Comparison of ENCODE assay signal across 1 cellular context in genomic region chr3:143121240-143122088, GRCh38.
TF ChIP-seq lines count a peak whose summit lies in the region.

No MANE protein-coding gene starts in this region.

TF ChIP-seq in GM12878, 131 proteins besides CTCF, POLR2A, EP300 and RAD21 (continued from another document):
- TF ChIP-seq, protein P1, sequence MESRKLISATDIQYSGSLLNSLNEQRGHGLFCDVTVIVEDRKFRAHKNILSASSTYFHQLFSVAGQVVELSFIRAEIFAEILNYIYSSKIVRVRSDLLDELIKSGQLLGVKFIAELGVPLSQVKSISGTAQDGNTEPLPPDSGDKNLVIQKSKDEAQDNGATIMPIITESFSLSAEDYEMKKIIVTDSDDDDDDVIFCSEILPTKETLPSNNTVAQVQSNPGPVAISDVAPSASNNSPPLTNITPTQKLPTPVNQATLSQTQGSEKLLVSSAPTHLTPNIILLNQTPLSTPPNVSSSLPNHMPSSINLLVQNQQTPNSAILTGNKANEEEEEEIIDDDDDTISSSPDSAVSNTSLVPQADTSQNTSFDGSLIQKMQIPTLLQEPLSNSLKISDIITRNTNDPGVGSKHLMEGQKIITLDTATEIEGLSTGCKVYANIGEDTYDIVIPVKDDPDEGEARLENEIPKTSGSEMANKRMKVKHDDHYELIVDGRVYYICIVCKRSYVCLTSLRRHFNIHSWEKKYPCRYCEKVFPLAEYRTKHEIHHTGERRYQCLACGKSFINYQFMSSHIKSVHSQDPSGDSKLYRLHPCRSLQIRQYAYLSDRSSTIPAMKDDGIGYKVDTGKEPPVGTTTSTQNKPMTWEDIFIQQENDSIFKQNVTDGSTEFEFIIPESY (IDR thresholded peaks at IDR 0.05) = peak; percentile 97
- TF ChIP-seq, protein P2, sequence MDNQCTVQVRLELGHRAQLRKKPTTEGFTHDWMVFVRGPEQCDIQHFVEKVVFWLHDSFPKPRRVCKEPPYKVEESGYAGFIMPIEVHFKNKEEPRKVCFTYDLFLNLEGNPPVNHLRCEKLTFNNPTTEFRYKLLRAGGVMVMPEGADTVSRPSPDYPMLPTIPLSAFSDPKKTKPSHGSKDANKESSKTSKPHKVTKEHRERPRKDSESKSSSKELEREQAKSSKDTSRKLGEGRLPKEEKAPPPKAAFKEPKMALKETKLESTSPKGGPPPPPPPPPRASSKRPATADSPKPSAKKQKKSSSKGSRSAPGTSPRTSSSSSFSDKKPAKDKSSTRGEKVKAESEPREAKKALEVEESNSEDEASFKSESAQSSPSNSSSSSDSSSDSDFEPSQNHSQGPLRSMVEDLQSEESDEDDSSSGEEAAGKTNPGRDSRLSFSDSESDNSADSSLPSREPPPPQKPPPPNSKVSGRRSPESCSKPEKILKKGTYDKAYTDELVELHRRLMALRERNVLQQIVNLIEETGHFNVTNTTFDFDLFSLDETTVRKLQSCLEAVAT (IDR thresholded peaks at IDR 0.05) = 0 out of 2 replicates have a peak, but pooled peaks have one; percentile 28
- TF ChIP-seq TARDBP (IDR thresholded peaks at IDR 0.05; ENCODE audit: borderline replicate concordance) = no peak
- TF ChIP-seq SMC3 (IDR thresholded peaks at IDR 0.05; ENCODE audit: borderline replicate concordance, low read length) = peak; percentile 73
- TF ChIP-seq, protein P3, sequence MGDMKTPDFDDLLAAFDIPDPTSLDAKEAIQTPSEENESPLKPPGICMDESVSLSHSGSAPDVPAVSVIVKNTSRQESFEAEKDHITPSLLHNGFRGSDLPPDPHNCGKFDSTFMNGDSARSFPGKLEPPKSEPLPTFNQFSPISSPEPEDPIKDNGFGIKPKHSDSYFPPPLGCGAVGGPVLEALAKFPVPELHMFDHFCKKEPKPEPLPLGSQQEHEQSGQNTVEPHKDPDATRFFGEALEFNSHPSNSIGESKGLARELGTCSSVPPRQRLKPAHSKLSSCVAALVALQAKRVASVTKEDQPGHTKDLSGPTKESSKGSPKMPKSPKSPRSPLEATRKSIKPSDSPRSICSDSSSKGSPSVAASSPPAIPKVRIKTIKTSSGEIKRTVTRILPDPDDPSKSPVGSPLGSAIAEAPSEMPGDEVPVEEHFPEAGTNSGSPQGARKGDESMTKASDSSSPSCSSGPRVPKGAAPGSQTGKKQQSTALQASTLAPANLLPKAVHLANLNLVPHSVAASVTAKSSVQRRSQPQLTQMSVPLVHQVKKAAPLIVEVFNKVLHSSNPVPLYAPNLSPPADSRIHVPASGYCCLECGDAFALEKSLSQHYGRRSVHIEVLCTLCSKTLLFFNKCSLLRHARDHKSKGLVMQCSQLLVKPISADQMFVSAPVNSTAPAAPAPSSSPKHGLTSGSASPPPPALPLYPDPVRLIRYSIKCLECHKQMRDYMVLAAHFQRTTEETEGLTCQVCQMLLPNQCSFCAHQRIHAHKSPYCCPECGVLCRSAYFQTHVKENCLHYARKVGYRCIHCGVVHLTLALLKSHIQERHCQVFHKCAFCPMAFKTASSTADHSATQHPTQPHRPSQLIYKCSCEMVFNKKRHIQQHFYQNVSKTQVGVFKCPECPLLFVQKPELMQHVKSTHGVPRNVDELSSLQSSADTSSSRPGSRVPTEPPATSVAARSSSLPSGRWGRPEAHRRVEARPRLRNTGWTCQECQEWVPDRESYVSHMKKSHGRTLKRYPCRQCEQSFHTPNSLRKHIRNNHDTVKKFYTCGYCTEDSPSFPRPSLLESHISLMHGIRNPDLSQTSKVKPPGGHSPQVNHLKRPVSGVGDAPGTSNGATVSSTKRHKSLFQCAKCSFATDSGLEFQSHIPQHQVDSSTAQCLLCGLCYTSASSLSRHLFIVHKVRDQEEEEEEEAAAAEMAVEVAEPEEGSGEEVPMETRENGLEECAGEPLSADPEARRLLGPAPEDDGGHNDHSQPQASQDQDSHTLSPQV (IDR thresholded peaks at IDR 0.05) = 0 out of 2 replicates have a peak, but pooled peaks have one; percentile 27
- peak; percentile 12; the same call in 1 of the 3 replicates for TF ChIP-seq POU2F2 (IDR thresholded peaks at IDR 0.05; ENCODE audit: borderline replicate concordance, low read depth, low read length)
- TF ChIP-seq, protein P4, sequence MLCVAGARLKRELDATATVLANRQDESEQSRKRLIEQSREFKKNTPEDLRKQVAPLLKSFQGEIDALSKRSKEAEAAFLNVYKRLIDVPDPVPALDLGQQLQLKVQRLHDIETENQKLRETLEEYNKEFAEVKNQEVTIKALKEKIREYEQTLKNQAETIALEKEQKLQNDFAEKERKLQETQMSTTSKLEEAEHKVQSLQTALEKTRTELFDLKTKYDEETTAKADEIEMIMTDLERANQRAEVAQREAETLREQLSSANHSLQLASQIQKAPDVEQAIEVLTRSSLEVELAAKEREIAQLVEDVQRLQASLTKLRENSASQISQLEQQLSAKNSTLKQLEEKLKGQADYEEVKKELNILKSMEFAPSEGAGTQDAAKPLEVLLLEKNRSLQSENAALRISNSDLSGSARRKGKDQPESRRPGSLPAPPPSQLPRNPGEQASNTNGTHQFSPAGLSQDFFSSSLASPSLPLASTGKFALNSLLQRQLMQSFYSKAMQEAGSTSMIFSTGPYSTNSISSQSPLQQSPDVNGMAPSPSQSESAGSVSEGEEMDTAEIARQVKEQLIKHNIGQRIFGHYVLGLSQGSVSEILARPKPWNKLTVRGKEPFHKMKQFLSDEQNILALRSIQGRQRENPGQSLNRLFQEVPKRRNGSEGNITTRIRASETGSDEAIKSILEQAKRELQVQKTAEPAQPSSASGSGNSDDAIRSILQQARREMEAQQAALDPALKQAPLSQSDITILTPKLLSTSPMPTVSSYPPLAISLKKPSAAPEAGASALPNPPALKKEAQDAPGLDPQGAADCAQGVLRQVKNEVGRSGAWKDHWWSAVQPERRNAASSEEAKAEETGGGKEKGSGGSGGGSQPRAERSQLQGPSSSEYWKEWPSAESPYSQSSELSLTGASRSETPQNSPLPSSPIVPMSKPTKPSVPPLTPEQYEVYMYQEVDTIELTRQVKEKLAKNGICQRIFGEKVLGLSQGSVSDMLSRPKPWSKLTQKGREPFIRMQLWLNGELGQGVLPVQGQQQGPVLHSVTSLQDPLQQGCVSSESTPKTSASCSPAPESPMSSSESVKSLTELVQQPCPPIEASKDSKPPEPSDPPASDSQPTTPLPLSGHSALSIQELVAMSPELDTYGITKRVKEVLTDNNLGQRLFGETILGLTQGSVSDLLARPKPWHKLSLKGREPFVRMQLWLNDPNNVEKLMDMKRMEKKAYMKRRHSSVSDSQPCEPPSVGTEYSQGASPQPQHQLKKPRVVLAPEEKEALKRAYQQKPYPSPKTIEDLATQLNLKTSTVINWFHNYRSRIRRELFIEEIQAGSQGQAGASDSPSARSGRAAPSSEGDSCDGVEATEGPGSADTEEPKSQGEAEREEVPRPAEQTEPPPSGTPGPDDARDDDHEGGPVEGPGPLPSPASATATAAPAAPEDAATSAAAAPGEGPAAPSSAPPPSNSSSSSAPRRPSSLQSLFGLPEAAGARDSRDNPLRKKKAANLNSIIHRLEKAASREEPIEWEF (IDR thresholded peaks at IDR 0.05; ENCODE audit: insufficient replicate concordance, low read depth, low read length) = no peak
- TF ChIP-seq RFX5 (IDR thresholded peaks at IDR 0.05; ENCODE audit: low read depth, low read length) = no peak
- TF ChIP-seq, protein P5, sequence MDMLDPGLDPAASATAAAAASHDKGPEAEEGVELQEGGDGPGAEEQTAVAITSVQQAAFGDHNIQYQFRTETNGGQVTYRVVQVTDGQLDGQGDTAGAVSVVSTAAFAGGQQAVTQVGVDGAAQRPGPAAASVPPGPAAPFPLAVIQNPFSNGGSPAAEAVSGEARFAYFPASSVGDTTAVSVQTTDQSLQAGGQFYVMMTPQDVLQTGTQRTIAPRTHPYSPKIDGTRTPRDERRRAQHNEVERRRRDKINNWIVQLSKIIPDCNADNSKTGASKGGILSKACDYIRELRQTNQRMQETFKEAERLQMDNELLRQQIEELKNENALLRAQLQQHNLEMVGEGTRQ (IDR thresholded peaks at IDR 0.05; ENCODE audit: borderline replicate concordance, low read depth, low read length) = no peak
- TF ChIP-seq, protein P6, sequence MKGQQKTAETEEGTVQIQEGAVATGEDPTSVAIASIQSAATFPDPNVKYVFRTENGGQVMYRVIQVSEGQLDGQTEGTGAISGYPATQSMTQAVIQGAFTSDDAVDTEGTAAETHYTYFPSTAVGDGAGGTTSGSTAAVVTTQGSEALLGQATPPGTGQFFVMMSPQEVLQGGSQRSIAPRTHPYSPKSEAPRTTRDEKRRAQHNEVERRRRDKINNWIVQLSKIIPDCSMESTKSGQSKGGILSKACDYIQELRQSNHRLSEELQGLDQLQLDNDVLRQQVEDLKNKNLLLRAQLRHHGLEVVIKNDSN (IDR thresholded peaks at IDR 0.05; ENCODE audit: borderline replicate concordance, extremely low read length, insufficient read depth, low read depth, low read length) = peak; percentile 18
TF ChIP-seq in GM12878: peak in this region for 9.
